Comparison of ENCODE assay signal across 9 cellular contexts in genomic region chr6:154403803-154404202, GRCh38. TPM values are rescaled to one million over a fixed set of nuclear protein-coding genes. Genes with fewer than 3 reads are reported as not detected.
DNase-seq lines count a peak whose midpoint lies in the region; FAIRE-seq and TF ChIP-seq lines count a peak whose summit lies in the region.
"Had no signal": no experiment of that assay in that cellular context is flagged by ENCODE, and none has a peak within 500 bp of the region (broad histone marks: within the 10 kb centered on the region; RNA-seq: fewer than 3 reads in every experiment).

No MANE protein-coding gene starts in this region.

- TF ChIP-seq CTCF in Loucy (conservative IDR thresholded peaks at IDR 0.05; ENCODE audit: low read length): no peak
- no peak for TF ChIP-seq CTCF in brain (conservative IDR thresholded peaks at IDR 0.05)
- TF ChIP-seq CTCF in nephron (IDR thresholded peaks at IDR 0.05; ENCODE audit: unreplicated experiment in 3 of 3): no peak
- TF ChIP-seq CTCF in colonic mucosa (IDR thresholded peaks at IDR 0.05): no peak
- no peak for TF ChIP-seq CTCF in D721Med (IDR thresholded peaks at IDR 0.05; ENCODE audit: insufficient read depth, missing control alignments)

- no peaks in the 10 kb centered on the region for H3K9me3 ChIP-seq in Loucy (ENCODE audit: insufficient read depth, low read depth, low read length)
- no peaks in the 10 kb centered on the region for H3K9me3 ChIP-seq in colonic mucosa

- no peak overlapping the region for H3K18ac ChIP-seq in mesendoderm (ENCODE audit: low read length)

- H2AFZ ChIP-seq in Loucy (ENCODE audit: low read length): peak overlapping the region; percentile 2; the same call in 1 of the 2 replicates

- WGBS in mesendoderm (ENCODE audit: extremely low coverage, insufficient coverage, low lambda C conversion rate): no CpG with 5 or more reads among the region's 3 CpGs

- H2BK15ac ChIP-seq in mesendoderm (replicated peaks; ENCODE audit: low read depth): no peak overlapping the region

- H3K36me3 Mint-ChIP-seq in brain: peaks cover 30% of the 10 kb centered on the region
- H3K36me3 Mint-ChIP-seq in nephron (ENCODE audit: low read depth): peaks cover 68% of the 10 kb centered on the region

- H3K79me1 ChIP-seq in mesendoderm (ENCODE audit: low read length): no peaks in the 10 kb centered on the region

- H3K23ac ChIP-seq in mesendoderm (ENCODE audit: low read length): no peak overlapping the region

- no peak for FAIRE-seq in D721Med (lab: Jason Lieb, UNC)
- FAIRE-seq: GM12878 had no signal

- DNase-seq in COR-L47 (lab: John Stamatoyannopoulos, UW) (peak; percentile 30), NCI-H526 (lab: John Stamatoyannopoulos, UW) (no peak), colonic mucosa (no peak), D721Med (ENCODE audit: insufficient read length, low spot score) (no peak), mesendoderm (no peak)

- no peak overlapping the region for H3K9ac ChIP-seq in Loucy (ENCODE audit: low read depth, low read length, poor library complexity, severe bottlenecking)
- H3K9ac ChIP-seq in colonic mucosa (ENCODE audit: low read depth in 2 of 2, low read length in 2 of 2): no peak overlapping the region
- H3K9ac ChIP-seq in mesendoderm (ENCODE audit: low read length): no peak overlapping the region

- H3K4me3 ChIP-seq in Loucy (ENCODE audit: low read length, poor library complexity, severe bottlenecking): no peak overlapping the region
- H3K4me3 ChIP-seq in colonic mucosa: no peak overlapping the region
- no peak overlapping the region for H3K4me3 ChIP-seq in mesendoderm (ENCODE audit: low read length)
- H3K4me3 ChIP-seq: GM12878 had no signal

- H3K4ac ChIP-seq in mesendoderm (ENCODE audit: low read depth, low read length): no peak overlapping the region

- H3K36me3 ChIP-seq in Loucy (ENCODE audit: insufficient read depth, low read length): no peaks in the 10 kb centered on the region
- peaks cover 5% of the 10 kb centered on the region for H3K36me3 ChIP-seq in colonic mucosa
- H3K36me3 ChIP-seq in mesendoderm (ENCODE audit: control insufficient read depth, insufficient read depth, low read length): peaks cover 3% of the 10 kb centered on the region

- no peak overlapping the region for H2BK5ac ChIP-seq in mesendoderm (ENCODE audit: low read length)

- intact Hi-C loops in colonic mucosa (cut with DNase I): no loop called here

- H3K56ac ChIP-seq in mesendoderm (ENCODE audit: low read length): no peak overlapping the region

- H3K27ac ChIP-seq in colonic mucosa (no peak overlapping the region), mesendoderm (ENCODE audit: low read depth, low read length) (no peak overlapping the region)

- H4K20me1 ChIP-seq in Loucy (ENCODE audit: insufficient read depth, low read length, poor library complexity, severe bottlenecking): no peaks in the 10 kb centered on the region

- no peak overlapping the region for H4K8ac ChIP-seq in mesendoderm (ENCODE audit: low read depth, low read length)

- H3K27ac Mint-ChIP-seq in brain (peak overlapping the region in 4 of 5 experiments; percentile 42 to 82 (median 71)), nephron (peak overlapping the region in 2 of 3 experiments; percentile 70 to 71)

- H3K4me2 ChIP-seq in Loucy (ENCODE audit: low read depth, low read length, poor library complexity, severe bottlenecking): no peak overlapping the region
- H3K4me2 ChIP-seq in mesendoderm (ENCODE audit: low read length): no peak overlapping the region

- no peak overlapping the region for H2BK120ac ChIP-seq in mesendoderm (ENCODE audit: low read depth, low read length)

- H3K79me2 ChIP-seq in Loucy (ENCODE audit: insufficient read depth, low read length) (no peaks in the 10 kb centered on the region), mesendoderm (ENCODE audit: control insufficient read depth, insufficient read depth, low read length) (no peaks in the 10 kb centered on the region)

- H3K27me3 ChIP-seq in Loucy (ENCODE audit: insufficient read depth, low read length, poor library complexity, severe bottlenecking) (no peaks in the 10 kb centered on the region), colonic mucosa (no peaks in the 10 kb centered on the region), mesendoderm (ENCODE audit: insufficient read depth, low read length, poor library complexity) (no peaks in the 10 kb centered on the region)

- no peaks in the 10 kb centered on the region for H3F3A ChIP-seq in Loucy (ENCODE audit: low read depth)

- H2AK5ac ChIP-seq in mesendoderm (ENCODE audit: low read length): no peak overlapping the region

- no peaks in the 10 kb centered on the region for H3K4me1 ChIP-seq in Loucy (ENCODE audit: insufficient read depth, low read length, poor library complexity, severe bottlenecking)
- H3K4me1 ChIP-seq in colonic mucosa: no peaks in the 10 kb centered on the region
- H3K4me1 ChIP-seq in mesendoderm (ENCODE audit: control insufficient read depth, low read depth, low read length): no peaks in the 10 kb centered on the region

- peaks cover 25% of the 10 kb centered on the region for H3K4me1 Mint-ChIP-seq in brain
- H3K4me1 Mint-ChIP-seq in nephron: peaks cover 7% of the 10 kb centered on the region

- peaks cover 0 to 3% (median 0%) of the 10 kb centered on the region in 5 experiments for H3K9me3 Mint-ChIP-seq in brain
- H3K9me3 Mint-ChIP-seq in nephron: no peaks in the 10 kb centered on the region

- H3K9me2 ChIP-seq in Loucy (replicated peaks; ENCODE audit: low read depth, low read length): no peaks in the 10 kb centered on the region

- H3K27me3 Mint-ChIP-seq in brain (peaks cover 3% of the 10 kb centered on the region), nephron (ENCODE audit: low read depth) (peaks cover 5% of the 10 kb centered on the region)

- H3K4me3 Mint-ChIP-seq in brain (no peak overlapping the region), nephron (no peak overlapping the region)

- H4K5ac ChIP-seq in mesendoderm (ENCODE audit: low read length): no peak overlapping the region

RNA-seq across cellular contexts. Expression of gene IPCEF1, which starts 47.2 kb away (rescaled TPM):
- polyA plus RNA-seq in brain (ENCODE audit: insufficient read depth, low read depth, low replicate concordance): 3.2 TPM
- total RNA-seq in colonic mucosa: 1 to 10 TPM in 1 of 2 donors, under 1 TPM in 1; 0.90 to 1.2 TPM
- 3.1 TPM for polyA plus RNA-seq in mesendoderm (2013, experiment 1 of 2)
- 2.1 TPM for polyA plus RNA-seq in mesendoderm (2013, experiment 2 of 2)
